1 cellular context compared by ENCODE assay signal in the genomic region with DNA sequence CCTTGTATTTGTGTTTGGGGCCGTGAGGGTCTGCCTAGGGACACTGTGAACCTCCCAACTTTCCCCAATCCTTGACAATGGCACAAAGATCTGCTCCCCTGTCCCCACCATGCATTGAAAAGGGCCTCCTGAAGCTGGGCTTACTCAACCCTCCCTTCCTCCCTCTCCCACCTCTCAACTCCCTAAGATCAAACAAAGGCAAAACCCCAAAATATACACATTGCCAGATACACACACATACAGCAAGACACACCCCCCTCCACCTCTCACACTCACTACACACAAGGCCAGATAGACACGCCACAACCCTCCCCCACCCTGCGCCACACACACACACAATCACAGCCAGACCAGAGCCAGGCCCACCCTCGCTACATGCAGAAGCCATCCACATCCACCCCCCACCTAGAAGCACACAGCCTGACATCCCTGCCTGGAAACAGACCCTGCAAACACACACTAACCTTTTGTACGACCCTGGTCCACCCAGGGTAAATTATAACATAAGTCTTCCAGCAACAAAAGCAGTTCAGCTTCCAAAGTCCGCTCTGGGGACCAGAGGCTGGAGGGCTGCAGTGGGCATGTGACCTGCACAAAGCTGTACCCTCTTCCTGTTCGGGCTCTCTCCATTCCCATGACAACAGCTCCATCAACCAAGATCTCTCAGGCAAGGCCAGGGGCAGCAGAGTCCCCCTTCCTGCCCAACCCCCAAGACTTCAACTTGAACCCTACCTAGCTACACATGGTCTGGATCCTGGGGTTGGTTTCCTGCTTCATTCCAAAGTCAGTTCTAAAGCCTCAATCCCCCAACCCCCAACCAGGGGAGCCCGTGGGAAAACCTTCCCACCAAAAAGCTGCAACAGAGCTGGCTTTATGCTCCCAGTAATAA.
TF ChIP-seq lines count a peak whose summit lies in the region.

No MANE protein-coding gene starts in this region.

TF ChIP-seq in HepG2, 621 proteins besides CTCF, POLR2A, EP300 and RAD21 (continued from another document and continues in another):
- TF ChIP-seq, protein P1, sequence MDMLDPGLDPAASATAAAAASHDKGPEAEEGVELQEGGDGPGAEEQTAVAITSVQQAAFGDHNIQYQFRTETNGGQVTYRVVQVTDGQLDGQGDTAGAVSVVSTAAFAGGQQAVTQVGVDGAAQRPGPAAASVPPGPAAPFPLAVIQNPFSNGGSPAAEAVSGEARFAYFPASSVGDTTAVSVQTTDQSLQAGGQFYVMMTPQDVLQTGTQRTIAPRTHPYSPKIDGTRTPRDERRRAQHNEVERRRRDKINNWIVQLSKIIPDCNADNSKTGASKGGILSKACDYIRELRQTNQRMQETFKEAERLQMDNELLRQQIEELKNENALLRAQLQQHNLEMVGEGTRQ (IDR thresholded peaks at IDR 0.05; ENCODE audit: low read depth, low read length): peak; percentile 94
- TF ChIP-seq, protein P1 (CRISPR knock-in tag; IDR thresholded peaks at IDR 0.05; ENCODE audit: borderline replicate concordance): peak; percentile 97; the same call in 1 of the 2 replicates
- peak; percentile 59 for TF ChIP-seq TFDP1 (CRISPR knock-in tag; IDR thresholded peaks at IDR 0.05; ENCODE audit: borderline replicate concordance)
- TF ChIP-seq NFKB2 (CRISPR knock-in tag; IDR thresholded peaks at IDR 0.05; ENCODE audit: borderline replicate concordance): no peak
- no peak for TF ChIP-seq ZNF253 (CRISPR knock-in tag; IDR thresholded peaks at IDR 0.05; ENCODE audit: borderline replicate concordance)
- no peak for TF ChIP-seq ZBTB44 (CRISPR knock-in tag; IDR thresholded peaks at IDR 0.05)
- TF ChIP-seq IKZF4 (CRISPR knock-in tag; IDR thresholded peaks at IDR 0.05; ENCODE audit: borderline replicate concordance, low read depth, not compliant biosample characterization): no peak
- TF ChIP-seq KAT2B (IDR thresholded peaks at IDR 0.05; ENCODE audit: borderline replicate concordance, low read depth, low read length): no peak
- peak; percentile 24; the same call in 1 of the 2 replicates for TF ChIP-seq POGZ (CRISPR knock-in tag; IDR thresholded peaks at IDR 0.05)
- TF ChIP-seq U2AF1 (optimal IDR thresholded peaks at IDR 0.05; ENCODE audit: low read depth, low read length): no peak
- TF ChIP-seq ZNF616 (CRISPR knock-in tag; IDR thresholded peaks at IDR 0.05; ENCODE audit: low read depth): no peak
- 0 out of 2 replicates have a peak, but pooled peaks have one; percentile 21 for TF ChIP-seq IKZF1 (IDR thresholded peaks at IDR 0.05)
- TF ChIP-seq ZBTB20 (CRISPR knock-in tag; IDR thresholded peaks at IDR 0.05; ENCODE audit: borderline replicate concordance, low read depth): 0 out of 2 replicates have a peak, but pooled peaks have one; percentile 55
- TF ChIP-seq GABPB1 (CRISPR knock-in tag; IDR thresholded peaks at IDR 0.05): 0 out of 2 replicates have a peak, but pooled peaks have one; percentile 45
- no peak for TF ChIP-seq ZXDC (CRISPR knock-in tag; IDR thresholded peaks at IDR 0.05)
- TF ChIP-seq ZNF383 (CRISPR knock-in tag; IDR thresholded peaks at IDR 0.05; ENCODE audit: borderline replicate concordance): no peak; the same call in 1 of the 2 replicates
- TF ChIP-seq, protein P2, sequence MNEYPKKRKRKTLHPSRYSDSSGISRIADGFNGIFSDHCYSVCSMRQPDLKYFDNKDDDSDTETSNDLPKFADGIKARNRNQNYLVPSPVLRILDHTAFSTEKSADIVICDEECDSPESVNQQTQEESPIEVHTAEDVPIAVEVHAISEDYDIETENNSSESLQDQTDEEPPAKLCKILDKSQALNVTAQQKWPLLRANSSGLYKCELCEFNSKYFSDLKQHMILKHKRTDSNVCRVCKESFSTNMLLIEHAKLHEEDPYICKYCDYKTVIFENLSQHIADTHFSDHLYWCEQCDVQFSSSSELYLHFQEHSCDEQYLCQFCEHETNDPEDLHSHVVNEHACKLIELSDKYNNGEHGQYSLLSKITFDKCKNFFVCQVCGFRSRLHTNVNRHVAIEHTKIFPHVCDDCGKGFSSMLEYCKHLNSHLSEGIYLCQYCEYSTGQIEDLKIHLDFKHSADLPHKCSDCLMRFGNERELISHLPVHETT (CRISPR knock-in tag; conservative IDR thresholded peaks at IDR 0.05): peak; percentile 70; the same call in 1 of the 2 replicates
- peak; percentile 82; the same call in 1 of the 2 replicates for TF ChIP-seq KDM1A (CRISPR knock-in tag; IDR thresholded peaks at IDR 0.05)
- TF ChIP-seq DDIT3 (CRISPR knock-in tag; IDR thresholded peaks at IDR 0.05): no peak
- TF ChIP-seq, protein P3, sequence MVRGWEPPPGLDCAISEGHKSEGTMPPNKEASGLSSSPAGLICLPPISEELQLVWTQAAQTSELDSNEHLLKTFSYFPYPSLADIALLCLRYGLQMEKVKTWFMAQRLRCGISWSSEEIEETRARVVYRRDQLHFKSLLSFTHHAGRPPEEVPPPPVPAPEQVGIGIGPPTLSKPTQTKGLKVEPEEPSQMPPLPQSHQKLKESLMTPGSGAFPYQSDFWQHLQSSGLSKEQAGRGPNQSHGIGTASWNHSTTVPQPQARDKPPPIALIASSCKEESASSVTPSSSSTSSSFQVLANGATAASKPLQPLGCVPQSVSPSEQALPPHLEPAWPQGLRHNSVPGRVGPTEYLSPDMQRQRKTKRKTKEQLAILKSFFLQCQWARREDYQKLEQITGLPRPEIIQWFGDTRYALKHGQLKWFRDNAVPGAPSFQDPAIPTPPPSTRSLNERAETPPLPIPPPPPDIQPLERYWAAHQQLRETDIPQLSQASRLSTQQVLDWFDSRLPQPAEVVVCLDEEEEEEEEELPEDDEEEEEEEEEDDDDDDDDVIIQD (CRISPR knock-in tag; IDR thresholded peaks at IDR 0.05; ENCODE audit: low read depth): no peak
- peak; percentile 19; the same call in 1 of the 2 replicates for TF ChIP-seq HHEX (CRISPR knock-in tag; IDR thresholded peaks at IDR 0.05)
- no peak; the same call in 1 of the 2 replicates for TF ChIP-seq THRA (CRISPR knock-in tag; IDR thresholded peaks at IDR 0.05; ENCODE audit: borderline replicate concordance)
- peak; percentile 21; the same call in 1 of the 2 replicates for TF ChIP-seq ZNF274 (CRISPR knock-in tag; IDR thresholded peaks at IDR 0.05)
- TF ChIP-seq, protein P4, sequence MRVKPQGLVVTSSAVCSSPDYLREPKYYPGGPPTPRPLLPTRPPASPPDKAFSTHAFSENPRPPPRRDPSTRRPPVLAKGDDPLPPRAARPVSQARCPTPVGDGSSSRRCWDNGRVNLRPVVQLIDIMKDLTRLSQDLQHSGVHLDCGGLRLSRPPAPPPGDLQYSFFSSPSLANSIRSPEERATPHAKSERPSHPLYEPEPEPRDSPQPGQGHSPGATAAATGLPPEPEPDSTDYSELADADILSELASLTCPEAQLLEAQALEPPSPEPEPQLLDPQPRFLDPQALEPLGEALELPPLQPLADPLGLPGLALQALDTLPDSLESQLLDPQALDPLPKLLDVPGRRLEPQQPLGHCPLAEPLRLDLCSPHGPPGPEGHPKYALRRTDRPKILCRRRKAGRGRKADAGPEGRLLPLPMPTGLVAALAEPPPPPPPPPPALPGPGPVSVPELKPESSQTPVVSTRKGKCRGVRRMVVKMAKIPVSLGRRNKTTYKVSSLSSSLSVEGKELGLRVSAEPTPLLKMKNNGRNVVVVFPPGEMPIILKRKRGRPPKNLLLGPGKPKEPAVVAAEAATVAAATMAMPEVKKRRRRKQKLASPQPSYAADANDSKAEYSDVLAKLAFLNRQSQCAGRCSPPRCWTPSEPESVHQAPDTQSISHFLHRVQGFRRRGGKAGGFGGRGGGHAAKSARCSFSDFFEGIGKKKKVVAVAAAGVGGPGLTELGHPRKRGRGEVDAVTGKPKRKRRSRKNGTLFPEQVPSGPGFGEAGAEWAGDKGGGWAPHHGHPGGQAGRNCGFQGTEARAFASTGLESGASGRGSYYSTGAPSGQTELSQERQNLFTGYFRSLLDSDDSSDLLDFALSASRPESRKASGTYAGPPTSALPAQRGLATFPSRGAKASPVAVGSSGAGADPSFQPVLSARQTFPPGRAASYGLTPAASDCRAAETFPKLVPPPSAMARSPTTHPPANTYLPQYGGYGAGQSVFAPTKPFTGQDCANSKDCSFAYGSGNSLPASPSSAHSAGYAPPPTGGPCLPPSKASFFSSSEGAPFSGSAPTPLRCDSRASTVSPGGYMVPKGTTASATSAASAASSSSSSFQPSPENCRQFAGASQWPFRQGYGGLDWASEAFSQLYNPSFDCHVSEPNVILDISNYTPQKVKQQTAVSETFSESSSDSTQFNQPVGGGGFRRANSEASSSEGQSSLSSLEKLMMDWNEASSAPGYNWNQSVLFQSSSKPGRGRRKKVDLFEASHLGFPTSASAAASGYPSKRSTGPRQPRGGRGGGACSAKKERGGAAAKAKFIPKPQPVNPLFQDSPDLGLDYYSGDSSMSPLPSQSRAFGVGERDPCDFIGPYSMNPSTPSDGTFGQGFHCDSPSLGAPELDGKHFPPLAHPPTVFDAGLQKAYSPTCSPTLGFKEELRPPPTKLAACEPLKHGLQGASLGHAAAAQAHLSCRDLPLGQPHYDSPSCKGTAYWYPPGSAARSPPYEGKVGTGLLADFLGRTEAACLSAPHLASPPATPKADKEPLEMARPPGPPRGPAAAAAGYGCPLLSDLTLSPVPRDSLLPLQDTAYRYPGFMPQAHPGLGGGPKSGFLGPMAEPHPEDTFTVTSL (CRISPR knock-in tag; IDR thresholded peaks at IDR 0.05; ENCODE audit: borderline replicate concordance): peak; percentile 82
- no peak for TF ChIP-seq ZNF317 (CRISPR knock-in tag; IDR thresholded peaks at IDR 0.05)
- 0 out of 2 replicates have a peak, but pooled peaks have one; percentile 46 for TF ChIP-seq KLF6 (CRISPR knock-in tag; IDR thresholded peaks at IDR 0.05)
- TF ChIP-seq EHMT2 (IDR thresholded peaks at IDR 0.05; ENCODE audit: borderline replicate concordance, low read depth, low read length): no peak
- no peak for TF ChIP-seq SUZ12 (IDR thresholded peaks at IDR 0.05; ENCODE audit: low read depth, low read length)
- no peak for TF ChIP-seq AKAP8 (CRISPR knock-in tag; IDR thresholded peaks at IDR 0.05)
- peak; percentile 86 for TF ChIP-seq IRF2 (CRISPR knock-in tag; IDR thresholded peaks at IDR 0.05)
- no peak for TF ChIP-seq PAWR (CRISPR knock-in tag; IDR thresholded peaks at IDR 0.05; ENCODE audit: borderline replicate concordance)
- TF ChIP-seq ZNF337 (CRISPR knock-in tag; IDR thresholded peaks at IDR 0.05; ENCODE audit: borderline replicate concordance, low read depth): no peak
- no peak for TF ChIP-seq CAMTA2 (CRISPR knock-in tag; IDR thresholded peaks at IDR 0.05; ENCODE audit: borderline replicate concordance)
- TF ChIP-seq RARG (CRISPR knock-in tag; IDR thresholded peaks at IDR 0.05; ENCODE audit: low read depth): no peak
- peak; percentile 71; the same call in 1 of the 2 replicates for TF ChIP-seq SIN3A (IDR thresholded peaks at IDR 0.05; ENCODE audit: borderline replicate concordance, low read depth, low read length)
